ENCODE assay signal across 15 cellular contexts in genomic region chr11:115618428-115618827, GRCh38.
"Had no signal": no experiment of that assay in that cellular context is flagged by ENCODE, and none has a peak within 500 bp of the region (broad histone marks: within the 10 kb centered on the region; RNA-seq: fewer than 3 reads in every experiment).

No MANE protein-coding gene starts in this region.

- H3K9me3 Mint-ChIP-seq: T-helper 2 cell treated with Interferon-gamma antibody and Interleukin-4, amounts not matched to agents 5 μg/mL and 100 μg/mL, for 36 hours; type B pancreatic cell had no signal

- ATAC-seq: left cardiac atrium; right cardiac atrium; stimulated activated naive CD8-positive, alpha-beta T cell treated with anti-CD3 and anti-CD28 coated beads, Interleukin-15, amount 100 ng/mL, for 72 hours had no signal

- H3K27me3 Mint-ChIP-seq: activated naive CD8-positive, alpha-beta T cell had no signal

- H3K4me3 ChIP-seq: dorsolateral prefrontal cortex, lung, prostate gland, suprapubic skin had no signal

- H3K36me3 ChIP-seq: prostate gland, suprapubic skin had no signal

- H3K27ac Mint-ChIP-seq: activated naive CD8-positive, alpha-beta T cell; stimulated activated naive CD8-positive, alpha-beta T cell treated with anti-CD3 and anti-CD28 coated beads, Interleukin-15, amount 100 ng/mL, for 72 hours; T-helper 2 cell treated with Interferon-gamma antibody and Interleukin-4, amounts not matched to agents 5 μg/mL and 100 μg/mL, for 36 hours; type B pancreatic cell had no signal

- H3K36me3 Mint-ChIP-seq: activated naive CD8-positive, alpha-beta T cell; brain had no signal

- DNase-seq: activated CD4-positive, alpha-beta T cell treated with anti-CD3 and anti-CD28 coated beads, Interleukin-2, amount 50 U/mL, for 48 hours; activated T-cell treated with anti-CD3 and anti-CD28 coated beads for 4 hours; central memory CD4-positive, alpha-beta T cell; dorsolateral prefrontal cortex; erythroblast; left cardiac atrium; right cardiac atrium; stimulated activated naive CD8-positive, alpha-beta T cell treated with anti-CD3 and anti-CD28 coated beads, Interleukin-15, amount 100 ng/mL, for 72 hours had no signal

- H3K27ac ChIP-seq: dorsolateral prefrontal cortex, prostate gland, suprapubic skin had no signal

- H3K9me3 ChIP-seq: prostate gland, suprapubic skin had no signal

- H3K4me1 Mint-ChIP-seq: stimulated activated naive CD8-positive, alpha-beta T cell treated with anti-CD3 and anti-CD28 coated beads, Interleukin-15, amount 100 ng/mL, for 72 hours had no signal

- H3K4me1 ChIP-seq: prostate gland had no signal

- H3K4me3 Mint-ChIP-seq: activated naive CD8-positive, alpha-beta T cell; stimulated activated naive CD8-positive, alpha-beta T cell treated with anti-CD3 and anti-CD28 coated beads, Interleukin-15, amount 100 ng/mL, for 72 hours; T-helper 2 cell treated with Interferon-gamma antibody and Interleukin-4, amounts not matched to agents 5 μg/mL and 100 μg/mL, for 36 hours; type B pancreatic cell had no signal
